In the genomic region with DNA sequence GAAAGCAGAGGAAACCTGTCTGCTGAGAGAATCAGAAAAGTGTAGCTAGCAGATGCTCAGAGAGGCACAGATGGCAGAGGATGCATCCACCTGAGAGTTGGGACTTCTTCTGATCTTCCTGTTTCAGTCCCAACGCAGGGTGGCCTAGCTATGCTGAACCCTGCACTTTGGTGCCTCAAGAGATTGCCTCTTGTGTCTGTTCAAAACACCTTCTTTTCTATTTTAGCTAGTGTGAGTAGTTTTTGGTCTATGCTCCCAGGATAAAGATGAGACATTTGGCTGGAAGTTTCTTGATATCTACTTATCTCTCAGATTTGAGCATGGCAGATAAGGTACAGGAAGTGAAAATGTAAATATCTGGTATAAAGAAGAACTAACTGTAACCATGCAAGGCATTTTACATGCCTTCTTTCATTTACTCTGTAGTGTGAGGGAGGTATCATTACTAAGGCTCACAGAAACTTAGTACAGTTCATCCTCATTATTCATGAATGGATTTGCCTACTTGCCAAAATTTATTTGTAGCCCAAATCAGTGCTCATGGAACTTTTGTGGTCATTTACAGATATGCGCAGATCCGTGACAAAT, we compare ENCODE assay signal across 32 cellular contexts. TPM values are rescaled to one million over a fixed set of nuclear protein-coding genes. Genes with fewer than 3 reads are reported as not detected.
DNase-seq lines count a peak whose midpoint lies in the region; ATAC-seq and TF ChIP-seq lines count a peak whose summit lies in the region.
"Had no signal": no experiment of that assay in that cellular context is flagged by ENCODE, and none has a peak within 500 bp of the region (broad histone marks: within the 10 kb centered on the region; RNA-seq: fewer than 3 reads in every experiment).

No MANE protein-coding gene starts in this region.

- peak overlapping the region; percentile 75 for H3K4me2 ChIP-seq in KMS-11

- no peaks in the 10 kb centered on the region for H4K20me1 ChIP-seq in KMS-11 (ENCODE audit: insufficient read depth)

- H3K36me3 ChIP-seq in KMS-11 (ENCODE audit: insufficient read depth) (no peaks in the 10 kb centered on the region; the same call in 1 of the 2 replicates), mucosa of descending colon (ENCODE audit: low read depth) (no peaks in the 10 kb centered on the region), lower lobe of right lung (no peaks in the 10 kb centered on the region)
- H3K36me3 ChIP-seq: heart right ventricle, uterus had no signal

- H3K79me2 ChIP-seq in KMS-11 (ENCODE audit: insufficient read depth, low read depth) = peaks cover 5% of the 10 kb centered on the region; the same call in 1 of the 2 replicates

- H3K4me3 ChIP-seq in KMS-11 (IDR thresholded peaks at IDR 0.05; ENCODE audit: insufficient read depth, low read depth, low read length) (no peak overlapping the region), mucosa of descending colon (no peak overlapping the region), lower lobe of right lung (no peak overlapping the region)
- H3K4me3 ChIP-seq: GM12878, heart right ventricle, K562, uterus had no signal

- CTCF ChIA-PET in CD4-positive, alpha-beta T cell (lab: Charles Lee) = interaction anchor here (3.3 kb wide), 1 partner anchor 11 kb away, joined by 11 read pairs; no protein-coding TSS in a partner anchor

- no peak overlapping the region for H3K27ac ChIP-seq in CD4-positive, alpha-beta T cell (ENCODE audit: low read depth, low read length)
- H3K27ac ChIP-seq in KMS-11 (peak overlapping the region; percentile 76), lower lobe of right lung (no peak overlapping the region)
- H3K27ac ChIP-seq: heart right ventricle, uterus had no signal

- H2AFZ ChIP-seq in KMS-11 (ENCODE audit: low read depth) = peak overlapping the region; percentile 28; the same call in 1 of the 2 replicates

- no peak for DNase-seq in CD4-positive, alpha-beta T cell
- no peak for DNase-seq in activated T-helper 2 cell treated with anti-CD3 and anti-CD28 coated beads, Interferon-gamma antibody, Interleukin-2, Interleukin-4, amounts not matched to agents 10 μg/mL and 5 μg/mL and 100 μg/mL, durations not matched to agents 14 hours and 24 hours and 36 hours (ENCODE audit: low spot score)
- DNase-seq in mucosa of descending colon (no peak), omental fat pad (ENCODE audit: low spot score) (no peak), lower lobe of right lung (no peak), NCI-H69 (lab: John Stamatoyannopoulos, UW) (no peak)
- DNase-seq: activated CD4-positive, alpha-beta T cell treated with anti-CD3 and anti-CD28 coated beads for 36 hours; activated CD8-positive, alpha-beta memory T cell treated with anti-CD3 and anti-CD28 coated beads for 24 hours; activated T-cell treated with anti-CD3 and anti-CD28 coated beads, Interleukin-2, amount 50 U/mL, for 48 hours; anterior cingulate cortex; cortex of kidney; DMS 273 treated with DMSO at 0.1 percent for 48 hours; EL; endodermal cell; foreskin fibroblast; heart right ventricle; mammary epithelial cell; NCI-H2081; NCI-H345; NK-92 treated with Interleukin-12 subunit alpha and Interleukin-12 subunit beta, amount 100 ng/mL, for 24 hours; SHP77 treated with DMSO at 0.1 percent for 48 hours; stimulated activated naive CD8-positive, alpha-beta T cell treated with anti-CD3 and anti-CD28 coated beads, Interleukin-15, amount 100 ng/mL, for 72 hours; SW 1271; uterus had no signal

- peaks cover 68% of the 10 kb centered on the region for H3K36me3 Mint-ChIP-seq in CD4-positive, alpha-beta T cell (ENCODE audit: low read depth)
- H3K36me3 Mint-ChIP-seq in activated T-helper 2 cell treated with anti-CD3 and anti-CD28 coated beads, Interferon-gamma antibody, Interleukin-2, Interleukin-4, amounts not matched to agents 10 μg/mL and 5 μg/mL and 100 μg/mL, durations not matched to agents 14 hours and 24 hours and 36 hours (ENCODE audit: low read depth) = peaks cover 78% of the 10 kb centered on the region

- H3K27ac Mint-ChIP-seq in CD4-positive, alpha-beta T cell = peak overlapping the region; percentile 37
- H3K27ac Mint-ChIP-seq in activated T-helper 2 cell treated with anti-CD3 and anti-CD28 coated beads, Interferon-gamma antibody, Interleukin-2, Interleukin-4, amounts not matched to agents 10 μg/mL and 5 μg/mL and 100 μg/mL, durations not matched to agents 14 hours and 24 hours and 36 hours = peak overlapping the region; percentile 24
- H3K27ac Mint-ChIP-seq: activated CD4-positive, alpha-beta T cell treated with anti-CD3 and anti-CD28 coated beads for 36 hours; endodermal cell had no signal

- no peak for TF ChIP-seq CTCF in CD4-positive, alpha-beta T cell (IDR thresholded peaks at IDR 0.05)
- TF ChIP-seq CTCF in KMS-11 (conservative IDR thresholded peaks at IDR 0.05; ENCODE audit: low read depth, low read length) = no peak
- no peak for TF ChIP-seq CTCF in mucosa of descending colon (IDR thresholded peaks at IDR 0.05)
- TF ChIP-seq CTCF in omental fat pad (IDR thresholded peaks at IDR 0.05) = no peak
- no peak for TF ChIP-seq CTCF in lower lobe of right lung (IDR thresholded peaks at IDR 0.05)

- no peak overlapping the region; the same call in 1 of the 2 replicates for H3K9ac ChIP-seq in KMS-11

- no peak for ATAC-seq in CD4-positive, alpha-beta T cell (ENCODE audit: poor library complexity)
- ATAC-seq in mucosa of descending colon (peak; percentile 20), GM21526 (IDR thresholded peaks at IDR 0.05; ENCODE audit: low FRiP score, unreplicated experiment) (no peak), omental fat pad (ENCODE audit: low FRiP score) (no peak), lower lobe of right lung (no peak)
- ATAC-seq: activated CD4-positive, alpha-beta T cell treated with anti-CD3 and anti-CD28 coated beads for 36 hours; esophagus mucosa; GM12878; heart right ventricle; K562; Panc1; stimulated activated naive CD8-positive, alpha-beta T cell treated with anti-CD3 and anti-CD28 coated beads, Interleukin-15, amount 100 ng/mL, for 72 hours had no signal

- intact Hi-C loops in CD4-positive, alpha-beta T cell (cut with DNase I, micrococcal nuclease) = no loop called here
- intact Hi-C loops in activated T-helper 2 cell treated with anti-CD3 and anti-CD28 coated beads, Interferon-gamma antibody, Interleukin-2, Interleukin-4, amounts not matched to agents 10 μg/mL and 5 μg/mL and 100 μg/mL, durations not matched to agents 14 hours and 24 hours and 36 hours (cut with micrococcal nuclease) = no loop called here
- intact Hi-C loops in mucosa of descending colon (cut with DNase I, micrococcal nuclease) = no loop called here
- intact Hi-C loops in lower lobe of right lung (cut with DNase I) = no loop called here

- POLR2A ChIA-PET in CD4-positive, alpha-beta T cell (lab: Charles Lee) = interaction anchor here (1.2 to 6.0 kb wide), 4 partner anchors 9 to 47 kb away, joined by 4 to 54 read pairs (median 21); partner anchors contain the start of gene PSMA1

- H3K4me1 ChIP-seq in KMS-11 (ENCODE audit: low read depth, poor library complexity, severe bottlenecking) (peaks cover 41% of the 10 kb centered on the region), mucosa of descending colon (ENCODE audit: low read depth) (no peaks in the 10 kb centered on the region), lower lobe of right lung (no peaks in the 10 kb centered on the region)
- H3K4me1 ChIP-seq: heart right ventricle, uterus had no signal

- H3K27me3 ChIP-seq in CD4-positive, alpha-beta T cell (ENCODE audit: control insufficient read depth, insufficient read depth, low read length) = no peaks in the 10 kb centered on the region
- H3K27me3 ChIP-seq in KMS-11 (ENCODE audit: insufficient read depth, low read depth) = no peaks in the 10 kb centered on the region
- no peaks in the 10 kb centered on the region for H3K27me3 ChIP-seq in lower lobe of right lung (ENCODE audit: low read depth)
- H3K27me3 ChIP-seq: heart right ventricle, uterus had no signal

- H3K4me3 Mint-ChIP-seq in CD4-positive, alpha-beta T cell = no peak overlapping the region
- no peak overlapping the region for H3K4me3 Mint-ChIP-seq in activated T-helper 2 cell treated with anti-CD3 and anti-CD28 coated beads, Interferon-gamma antibody, Interleukin-2, Interleukin-4, amounts not matched to agents 10 μg/mL and 5 μg/mL and 100 μg/mL, durations not matched to agents 14 hours and 24 hours and 36 hours (ENCODE audit: low read depth)
- H3K4me3 Mint-ChIP-seq: activated CD4-positive, alpha-beta T cell treated with anti-CD3 and anti-CD28 coated beads for 36 hours; activated naive CD4-positive, alpha-beta T cell treated with anti-CD3 and anti-CD28 coated beads, Interleukin-2, amount 50 U/mL, for 24 hours; CD14-positive monocyte; endodermal cell; stimulated activated naive CD8-positive, alpha-beta T cell treated with anti-CD3 and anti-CD28 coated beads, Interleukin-15, amount 100 ng/mL, for 72 hours had no signal

- H3K9me3 Mint-ChIP-seq in CD4-positive, alpha-beta T cell = peaks cover 15% of the 10 kb centered on the region
- peaks cover 38% of the 10 kb centered on the region for H3K9me3 Mint-ChIP-seq in activated T-helper 2 cell treated with anti-CD3 and anti-CD28 coated beads, Interferon-gamma antibody, Interleukin-2, Interleukin-4, amounts not matched to agents 10 μg/mL and 5 μg/mL and 100 μg/mL, durations not matched to agents 14 hours and 24 hours and 36 hours

- H3K27me3 Mint-ChIP-seq in CD4-positive, alpha-beta T cell = no peaks in the 10 kb centered on the region
- H3K27me3 Mint-ChIP-seq in activated T-helper 2 cell treated with anti-CD3 and anti-CD28 coated beads, Interferon-gamma antibody, Interleukin-2, Interleukin-4, amounts not matched to agents 10 μg/mL and 5 μg/mL and 100 μg/mL, durations not matched to agents 14 hours and 24 hours and 36 hours (ENCODE audit: low read depth) = no peaks in the 10 kb centered on the region
- H3K27me3 Mint-ChIP-seq: activated CD4-positive, alpha-beta T cell treated with anti-CD3 and anti-CD28 coated beads for 36 hours; activated naive CD4-positive, alpha-beta T cell treated with anti-CD3 and anti-CD28 coated beads, Interleukin-2, amount 50 U/mL, for 24 hours; stimulated activated naive CD8-positive, alpha-beta T cell treated with anti-CD3 and anti-CD28 coated beads, Interleukin-15, amount 100 ng/mL, for 72 hours had no signal

- peaks cover 9% of the 10 kb centered on the region for H3K9me3 ChIP-seq in CD4-positive, alpha-beta T cell (ENCODE audit: control insufficient read depth, low read length)
- H3K9me3 ChIP-seq in mucosa of descending colon = no peaks in the 10 kb centered on the region
- H3K9me3 ChIP-seq in lower lobe of right lung = no peaks in the 10 kb centered on the region
- H3K9me3 ChIP-seq: uterus had no signal

- peaks cover 65% of the 10 kb centered on the region for H3K4me1 Mint-ChIP-seq in CD4-positive, alpha-beta T cell (ENCODE audit: low read depth)
- H3K4me1 Mint-ChIP-seq in activated T-helper 2 cell treated with anti-CD3 and anti-CD28 coated beads, Interferon-gamma antibody, Interleukin-2, Interleukin-4, amounts not matched to agents 10 μg/mL and 5 μg/mL and 100 μg/mL, durations not matched to agents 14 hours and 24 hours and 36 hours (ENCODE audit: low read depth) = peaks cover 55% of the 10 kb centered on the region
- H3K4me1 Mint-ChIP-seq: endodermal cell had no signal

RNA-seq across cellular contexts. Expression of gene PSMA1, which starts 47.0 kb away (rescaled TPM):
- 100 to 1,000 TPM; 170 to 175 TPM for total RNA-seq in CD4-positive, alpha-beta T cell
- 319 and 329 TPM in 2 replicates for total RNA-seq in activated T-helper 2 cell treated with anti-CD3 and anti-CD28 coated beads, Interferon-gamma antibody, Interleukin-2, Interleukin-4, amounts not matched to agents 10 μg/mL and 5 μg/mL and 100 μg/mL, durations not matched to agents 14 hours and 24 hours and 36 hours
- total RNA-seq in mucosa of descending colon = 100 to 1,000 TPM in 2 of 3 donors, 10 to 100 TPM in 1; 94.3 to 116 (median 101) TPM
- 100 to 1,000 TPM; 109 to 165 (median 133) TPM for total RNA-seq in omental fat pad
- total RNA-seq in lower lobe of right lung = 121 TPM
